Comparison of ENCODE assay signal across 1 cellular context in the genomic region with DNA sequence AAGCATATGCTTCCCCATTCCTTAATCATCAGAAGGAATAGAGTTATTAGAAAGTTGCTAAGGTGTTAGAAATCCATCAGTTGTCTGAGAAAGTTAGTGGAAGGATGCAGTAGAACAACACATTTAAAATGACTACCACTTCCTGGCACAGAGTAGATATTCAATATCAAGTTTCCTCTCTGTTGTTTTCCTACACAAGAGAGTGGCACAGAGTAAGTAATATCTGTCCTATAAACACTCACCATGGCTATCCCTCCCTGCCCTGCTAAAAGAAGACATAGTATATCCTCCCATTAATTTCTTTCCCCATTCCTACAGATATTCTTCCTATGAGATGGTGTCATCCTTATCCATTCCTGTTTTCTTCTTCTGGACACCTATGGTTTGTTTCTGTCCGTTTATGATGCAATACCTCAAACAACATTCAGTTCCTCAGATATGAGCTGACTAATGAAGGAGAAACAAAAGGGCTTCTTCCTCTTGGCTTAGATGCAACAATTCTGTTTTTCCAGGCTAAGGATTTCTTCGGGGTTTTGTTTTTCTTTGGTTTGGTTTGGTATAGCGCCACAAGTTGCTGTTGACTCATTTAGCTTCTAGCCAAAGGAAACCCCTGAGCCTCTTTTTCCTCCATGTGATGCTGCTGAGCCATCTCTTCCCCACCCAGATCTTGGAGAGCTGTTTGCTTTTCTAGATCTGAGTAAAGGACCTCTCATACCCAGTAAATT.
TF ChIP-seq lines count a peak whose summit lies in the region.

No MANE protein-coding gene starts in this region.

TF ChIP-seq in A549, 52 proteins besides CTCF, POLR2A, EP300 and RAD21 (continued from another document):
- TF ChIP-seq, protein P1, sequence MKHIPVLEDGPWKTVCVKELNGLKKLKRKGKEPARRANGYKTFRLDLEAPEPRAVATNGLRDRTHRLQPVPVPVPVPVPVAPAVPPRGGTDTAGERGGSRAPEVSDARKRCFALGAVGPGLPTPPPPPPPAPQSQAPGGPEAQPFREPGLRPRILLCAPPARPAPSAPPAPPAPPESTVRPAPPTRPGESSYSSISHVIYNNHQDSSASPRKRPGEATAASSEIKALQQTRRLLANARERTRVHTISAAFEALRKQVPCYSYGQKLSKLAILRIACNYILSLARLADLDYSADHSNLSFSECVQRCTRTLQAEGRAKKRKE (CRISPR knock-in tag; IDR thresholded peaks at IDR 0.05; ENCODE audit: low read depth): 0 out of 2 replicates have a peak, but pooled peaks have one; percentile 28
- TF ChIP-seq TFCP2L1 (CRISPR knock-in tag; IDR thresholded peaks at IDR 0.05): no peak
- peak; percentile 70; the same call in 1 of the 3 replicates for TF ChIP-seq BCL3 (IDR thresholded peaks at IDR 0.05)
- TF ChIP-seq MAFK (IDR thresholded peaks at IDR 0.05; ENCODE audit: partially characterized antibody): peak; percentile 43
- TF ChIP-seq FOSL2 (IDR thresholded peaks at IDR 0.05): peak; percentile 76
- peak; percentile 86 for TF ChIP-seq FOSL2 (CRISPR knock-in tag; IDR thresholded peaks at IDR 0.05)
- peak; percentile 96 for TF ChIP-seq JUNB (IDR thresholded peaks at IDR 0.05)
- peak; percentile 31; the same call in 1 of the 2 replicates for TF ChIP-seq MAX (IDR thresholded peaks at IDR 0.05)
